Comparison of ENCODE assay signal across 1 cellular context in genomic region chr2:216498418-216499413, GRCh38.
TF ChIP-seq lines count a peak whose summit lies in the region.

Gene RPL37A (plus strand): TSS chr2:216498844. CDS start chr2:216498875, 31 bp downstream.

TF ChIP-seq in HepG2, 621 proteins besides CTCF, POLR2A, EP300 and RAD21 (continued from another document and continues in another):
- TF ChIP-seq GFI1 (CRISPR knock-in tag; IDR thresholded peaks at IDR 0.05; ENCODE audit: borderline replicate concordance), result peak; percentile 66; the same call in 1 of the 2 replicates
- no peak for TF ChIP-seq HMGA1 (CRISPR knock-in tag; conservative IDR thresholded peaks at IDR 0.05)
- peak; percentile 98 for TF ChIP-seq ZNF747 (CRISPR knock-in tag; IDR thresholded peaks at IDR 0.05; ENCODE audit: borderline replicate concordance)
- no peak for TF ChIP-seq ZEB1 (IDR thresholded peaks at IDR 0.05; ENCODE audit: insufficient replicate concordance, low read depth)
- peak; percentile 94; the same call in 1 of the 2 replicates for TF ChIP-seq ZNF33A (CRISPR knock-in tag; IDR thresholded peaks at IDR 0.05; ENCODE audit: borderline replicate concordance)
- TF ChIP-seq ZNF431 (CRISPR knock-in tag; IDR thresholded peaks at IDR 0.05; ENCODE audit: borderline replicate concordance, low read depth), result peak; percentile 97
- peak; percentile 91 for TF ChIP-seq ZSCAN9 (CRISPR knock-in tag; IDR thresholded peaks at IDR 0.05; ENCODE audit: borderline replicate concordance)
- TF ChIP-seq ETS1 (CRISPR knock-in tag; IDR thresholded peaks at IDR 0.05), result peak; percentile 26
- no peak for TF ChIP-seq SP1 (IDR thresholded peaks at IDR 0.05)
- peak; percentile 71 for TF ChIP-seq SP1 (CRISPR knock-in tag; IDR thresholded peaks at IDR 0.05)
- peak; percentile 96 for TF ChIP-seq ETV6 (CRISPR knock-in tag; conservative IDR thresholded peaks at IDR 0.05)
- TF ChIP-seq SP2 (CRISPR knock-in tag; IDR thresholded peaks at IDR 0.05), result peak; percentile 64
- TF ChIP-seq ZSCAN20 (CRISPR knock-in tag; IDR thresholded peaks at IDR 0.05; ENCODE audit: borderline replicate concordance), result 0 out of 2 replicates have a peak, but pooled peaks have one; percentile 29
- TF ChIP-seq RBM22 (optimal IDR thresholded peaks at IDR 0.05; ENCODE audit: low read length), result peak; percentile 90
- no peak for TF ChIP-seq MAFK (conservative IDR thresholded peaks at IDR 0.05 in 1 of 2, IDR thresholded peaks at IDR 0.05 in 1 of 2; ENCODE audit: low read length in 2 of 2)
- TF ChIP-seq FUBP1 (CRISPR knock-in tag; IDR thresholded peaks at IDR 0.05; ENCODE audit: borderline replicate concordance), result peak; percentile 79
- no peak; the same call in 1 of the 2 replicates for TF ChIP-seq ZNF274 (CRISPR knock-in tag; IDR thresholded peaks at IDR 0.05)
- 0 out of 2 replicates have a peak, but pooled peaks have one; percentile 42 for TF ChIP-seq RELA (CRISPR knock-in tag; IDR thresholded peaks at IDR 0.05)
- peak; percentile 81; the same call in 1 of the 2 replicates for TF ChIP-seq ZNF296 (CRISPR knock-in tag; conservative IDR thresholded peaks at IDR 0.05)
- TF ChIP-seq ZNF574 (CRISPR knock-in tag; IDR thresholded peaks at IDR 0.05), result peak; percentile 99
- TF ChIP-seq MTERF4 (CRISPR knock-in tag; IDR thresholded peaks at IDR 0.05), result peak; percentile 95
- no peak for TF ChIP-seq TRIM22 (IDR thresholded peaks at IDR 0.05)
- TF ChIP-seq RXRA (CRISPR knock-in tag; IDR thresholded peaks at IDR 0.05), result peak; percentile 82
- peak; percentile 100; the same call in 1 of the 2 replicates for TF ChIP-seq ZZZ3 (CRISPR knock-in tag; IDR thresholded peaks at IDR 0.05; ENCODE audit: borderline replicate concordance)
- peak; percentile 69; the same call in 1 of the 2 replicates for TF ChIP-seq FOXO1 (CRISPR knock-in tag; IDR thresholded peaks at IDR 0.05)
- TF ChIP-seq HMG20A (CRISPR knock-in tag; IDR thresholded peaks at IDR 0.05; ENCODE audit: borderline replicate concordance), result peak; percentile 59
- peak; percentile 66; the same call in 1 of the 2 replicates for TF ChIP-seq ARID5B (CRISPR knock-in tag; IDR thresholded peaks at IDR 0.05)
- peak; percentile 74; the same call in 1 of the 2 replicates for TF ChIP-seq NCOA1 (CRISPR knock-in tag; IDR thresholded peaks at IDR 0.05)
- TF ChIP-seq RAD51 (IDR thresholded peaks at IDR 0.05; ENCODE audit: borderline replicate concordance), result no peak
- no peak; the same call in 1 of the 2 replicates for TF ChIP-seq MED13 (CRISPR knock-in tag; IDR thresholded peaks at IDR 0.05)
- no peak for TF ChIP-seq CEBPZ (IDR thresholded peaks at IDR 0.05; ENCODE audit: low read length)
- TF ChIP-seq HNRNPL (IDR thresholded peaks at IDR 0.05; ENCODE audit: low read depth, low read length), result peak; percentile 82
- TF ChIP-seq ZMAT5 (CRISPR knock-in tag; IDR thresholded peaks at IDR 0.05; ENCODE audit: borderline replicate concordance, low read depth), result no peak
- TF ChIP-seq MED8 (CRISPR knock-in tag; IDR thresholded peaks at IDR 0.05; ENCODE audit: insufficient replicate concordance), result peak; percentile 94
- peak; percentile 96; the same call in 1 of the 2 replicates for TF ChIP-seq NRL (CRISPR knock-in tag; IDR thresholded peaks at IDR 0.05; ENCODE audit: borderline replicate concordance)
- TF ChIP-seq ZNF652 (CRISPR knock-in tag; IDR thresholded peaks at IDR 0.05; ENCODE audit: borderline replicate concordance, low read depth), result peak; percentile 13; the same call in 1 of the 2 replicates
- peak; percentile 9; the same call in 1 of the 2 replicates for TF ChIP-seq ZNF770 (CRISPR knock-in tag; IDR thresholded peaks at IDR 0.05)
- TF ChIP-seq FOXM1 (CRISPR knock-in tag; IDR thresholded peaks at IDR 0.05), result no peak
- TF ChIP-seq SCMH1 (CRISPR knock-in tag; IDR thresholded peaks at IDR 0.05; ENCODE audit: borderline replicate concordance), result no peak
- no peak for TF ChIP-seq ISX (CRISPR knock-in tag; conservative IDR thresholded peaks at IDR 0.05)
- peak; percentile 96; the same call in 1 of the 2 replicates for TF ChIP-seq ZNF253 (CRISPR knock-in tag; IDR thresholded peaks at IDR 0.05; ENCODE audit: borderline replicate concordance)
- TF ChIP-seq EZH2 (conservative IDR thresholded peaks at IDR 0.05; ENCODE audit: low read depth, low read length), result no peak
